ENCODE assay signal across 9 cellular contexts in genomic region chrX:136525738-136526606, GRCh38.
DNase-seq lines count a peak whose midpoint lies in the region; ATAC-seq and TF ChIP-seq lines count a peak whose summit lies in the region.
"Had no signal": no experiment of that assay in that cellular context is flagged by ENCODE, and none has a peak within 500 bp of the region (broad histone marks: within the 10 kb centered on the region; RNA-seq: fewer than 3 reads in every experiment).

No MANE protein-coding gene starts in this region.

- no peaks in the 10 kb centered on the region for H3K27me3 ChIP-seq in parathyroid adenoma (ENCODE audit: control insufficient read depth, insufficient read depth, low read length)

- no peaks in the 10 kb centered on the region for H3K79me2 ChIP-seq in parathyroid adenoma

- peak overlapping the region; percentile 15 for H3K27ac ChIP-seq in parathyroid adenoma

- no peak for TF ChIP-seq CTCF in parathyroid adenoma (IDR thresholded peaks at IDR 0.05)

- no peaks in the 10 kb centered on the region for H3K4me1 ChIP-seq in parathyroid adenoma

- H3K4me3 ChIP-seq in parathyroid adenoma (ENCODE audit: low read depth, low read length) = no peak overlapping the region

- no peaks in the 10 kb centered on the region for H3K36me3 ChIP-seq in parathyroid adenoma (ENCODE audit: control insufficient read depth, insufficient read depth, low read length)

- H3K9ac ChIP-seq in parathyroid adenoma = no peak overlapping the region

- H3K4me2 ChIP-seq in parathyroid adenoma (ENCODE audit: low read length) = no peak overlapping the region

- no peak for TF ChIP-seq POLR2A in erythroblast (IDR thresholded peaks at IDR 0.05; ENCODE audit: low read length)

- no peaks in the 10 kb centered on the region for H3K9me3 ChIP-seq in parathyroid adenoma (ENCODE audit: control insufficient read depth, low read length)

- DNase-seq in DMS 273 treated with DMSO at 0.1 percent for 48 hours (lab: John Stamatoyannopoulos, UW) = peak; percentile 12
- peak; percentile 66 to 83 for DNase-seq in NCI-H446 (lab: John Stamatoyannopoulos, UW)
- peak; percentile 84 for DNase-seq in fibroblast of gingiva (ENCODE audit: low read depth)
- no peak for DNase-seq in NCI-H2227 treated with DMSO at 0.1 percent for 48 hours (lab: John Stamatoyannopoulos, UW)
- DNase-seq in NCI-H187 treated with DMSO at 0.1 percent for 48 hours (lab: John Stamatoyannopoulos, UW) = no peak
- DNase-seq in erythroblast (lab: John Stamatoyannopoulos, UW) = no peak
- DNase-seq: stimulated activated CD4-positive, alpha-beta T cell treated with anti-CD3 and anti-CD28 coated beads, Interleukin-4, amount 100 ng/mL, for 24 hours had no signal

- H2AFZ ChIP-seq in parathyroid adenoma = peak overlapping the region; percentile 53

- no peak for ATAC-seq in HG02571 (IDR thresholded peaks at IDR 0.05; ENCODE audit: unreplicated experiment)

Comparison
In these comparisons a context has a peak if more than half of its experiments do, and no peak if none do; other contexts are left out.
1. DNase-seq: peak in DMS 273 treated with DMSO at 0.1 percent for 48 hours (single experiment), NCI-H446 (2 of 2) and fibroblast of gingiva (single experiment); none in NCI-H2227 treated with DMSO at 0.1 percent for 48 hours (single experiment), NCI-H187 treated with DMSO at 0.1 percent for 48 hours (single experiment) and erythroblast (0 of 2).